In the genomic region with DNA sequence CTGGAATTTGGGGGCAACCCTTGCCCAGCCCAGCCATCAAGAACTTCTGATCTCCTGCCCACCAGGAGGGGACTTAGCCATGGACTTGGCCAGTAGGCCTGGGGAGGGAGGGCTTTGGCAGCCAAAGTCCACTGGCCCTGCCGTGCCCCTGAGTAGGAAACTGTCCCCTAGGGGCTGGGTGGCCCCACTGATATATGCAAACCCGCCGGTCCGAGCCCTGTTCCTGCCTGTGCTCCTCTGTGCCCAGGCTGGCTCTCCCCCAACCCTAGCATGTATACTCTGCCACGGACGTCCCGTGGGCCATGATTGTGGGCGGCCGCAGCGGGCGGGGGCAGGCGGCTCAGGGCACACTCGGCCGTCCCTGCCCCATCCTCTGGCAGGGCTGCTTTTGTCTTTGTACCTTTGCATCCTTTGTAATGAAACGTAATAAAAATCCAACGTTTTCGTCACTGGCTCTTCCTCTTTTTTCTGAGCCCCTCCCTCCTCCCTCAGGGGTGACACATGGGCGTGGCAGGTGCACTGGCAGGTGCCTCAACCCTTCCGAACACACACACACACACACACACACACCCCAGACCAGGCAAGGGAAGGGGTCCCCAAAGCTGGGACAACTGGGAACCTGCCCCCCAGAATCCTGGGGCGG, we compare ENCODE assay signal across 16 cellular contexts. TPM values are rescaled to one million over a fixed set of nuclear protein-coding genes. Genes with fewer than 3 reads are reported as not detected.
"Had no signal": no experiment of that assay in that cellular context is flagged by ENCODE, and none has a peak within 500 bp of the region (broad histone marks: within the 10 kb centered on the region; RNA-seq: fewer than 3 reads in every experiment).

No MANE protein-coding gene starts in this region.

- DNase-seq: activated CD4-positive, alpha-beta memory T cell treated with anti-CD3 and anti-CD28 coated beads for 36 hours; activated CD4-positive, alpha-beta T cell treated with anti-CD3 and anti-CD28 coated beads for 36 hours; activated naive CD4-positive, alpha-beta T cell treated with anti-CD3 and anti-CD28 coated beads, Interleukin-2, amount 50 U/mL, for 16 hours; activated T-cell treated with anti-CD3 and anti-CD28 coated beads, Interleukin-2, amount 50 U/mL, for 24 hours; erythroblast; left cardiac atrium; naive thymus-derived CD8-positive, alpha-beta T cell; posterior cingulate gyrus; retina; stimulated activated CD4-positive, alpha-beta T cell treated with anti-CD3 and anti-CD28 coated beads, Interleukin-2, amount 100 ng/mL, for 48 hours; thyroid gland had no signal

- H3K4me3 ChIP-seq: gastroesophageal sphincter, thyroid gland had no signal

- H3K27ac Mint-ChIP-seq: activated CD4-positive, alpha-beta memory T cell treated with anti-CD3 and anti-CD28 coated beads for 36 hours; activated CD4-positive, alpha-beta T cell treated with anti-CD3 and anti-CD28 coated beads for 36 hours; activated T-cell treated with anti-CD3 and anti-CD28 coated beads, Interleukin-2, amount 50 U/mL, for 24 hours; stimulated activated memory B cell treated with anti-CD40 and anti-IgM and Interleukin-4, amounts not matched to agents 10 μg/mL and 1 μg/mL and 100 μg/mL, for 72 hours had no signal

- H3K9me3 Mint-ChIP-seq: activated CD4-positive, alpha-beta memory T cell treated with anti-CD3 and anti-CD28 coated beads for 36 hours; activated T-cell treated with anti-CD3 and anti-CD28 coated beads, Interleukin-2, amount 50 U/mL, for 24 hours; naive thymus-derived CD8-positive, alpha-beta T cell; stimulated activated memory B cell treated with anti-CD40 and anti-IgM and Interleukin-4, amounts not matched to agents 10 μg/mL and 1 μg/mL and 100 μg/mL, for 72 hours had no signal

- H3K9me3 ChIP-seq: gastroesophageal sphincter, neutrophil, thyroid gland had no signal

- H3K36me3 Mint-ChIP-seq: activated CD4-positive, alpha-beta memory T cell treated with anti-CD3 and anti-CD28 coated beads for 36 hours had no signal

- H3K36me3 ChIP-seq: neutrophil, thyroid gland had no signal

- H3K27ac ChIP-seq: gastroesophageal sphincter, neutrophil, thyroid gland had no signal

- ATAC-seq: activated CD4-positive, alpha-beta T cell treated with anti-CD3 and anti-CD28 coated beads for 36 hours; gastroesophageal sphincter; left cardiac atrium; naive thymus-derived CD8-positive, alpha-beta T cell; stimulated activated memory B cell treated with anti-CD40 and anti-IgM and Interleukin-4, amounts not matched to agents 10 μg/mL and 1 μg/mL and 100 μg/mL, for 72 hours had no signal

- H3K4me3 Mint-ChIP-seq: activated CD4-positive, alpha-beta memory T cell treated with anti-CD3 and anti-CD28 coated beads for 36 hours; activated CD4-positive, alpha-beta T cell treated with anti-CD3 and anti-CD28 coated beads for 36 hours; activated T-cell treated with anti-CD3 and anti-CD28 coated beads, Interleukin-2, amount 50 U/mL, for 24 hours; naive thymus-derived CD8-positive, alpha-beta T cell; stimulated activated memory B cell treated with anti-CD40 and anti-IgM and Interleukin-4, amounts not matched to agents 10 μg/mL and 1 μg/mL and 100 μg/mL, for 72 hours had no signal

RNA-seq across cellular contexts. Expression of a gene that starts 9.1 kb away (rescaled TPM):
- total RNA-seq: activated CD4-positive, alpha-beta memory T cell treated with anti-CD3 and anti-CD28 coated beads for 36 hours; activated CD4-positive, alpha-beta T cell treated with anti-CD3 and anti-CD28 coated beads for 36 hours; lung microvascular endothelial cell; mononuclear cell; naive thymus-derived CD8-positive, alpha-beta T cell had no signal
- polyA plus RNA-seq: naive thymus-derived CD8-positive, alpha-beta T cell had no signal
